Comparison of ENCODE assay signal across 6 cellular contexts in genomic region chr2:205976934-205977659, GRCh38.
DNase-seq lines count a peak whose midpoint lies in the region; ATAC-seq and TF ChIP-seq lines count a peak whose summit lies in the region.
"Not testable (repeated sequence)": the region's sequence is repeated elsewhere in the genome, so short reads cannot be mapped to it uniquely, and the experiment has no call there.

No MANE protein-coding gene starts in this region.

- not testable (repeated sequence) for H3K18ac ChIP-seq in H9 (ENCODE audit: insufficient read length, low read depth, low read length); mesenchymal stem cell (ENCODE audit: low read depth in 1 of 2, low read length in 2 of 2)

- not testable (repeated sequence) for H3K23me2 ChIP-seq in H9 (ENCODE audit: insufficient read length, low read depth, low read length, poor library complexity, severe bottlenecking)

- not testable (repeated sequence) for H3K9ac ChIP-seq in H9 (ENCODE audit: extremely low read depth, insufficient read length, low read length); mesenchymal stem cell (ENCODE audit: low read length)

- not testable (repeated sequence) for H4K5ac ChIP-seq in H9 (ENCODE audit: insufficient read length, low read depth, low read length)

- not testable (repeated sequence) for H3K79me1 ChIP-seq in H9 (ENCODE audit: insufficient read depth, low read depth, low read length, poor library complexity, severe bottlenecking); mesenchymal stem cell (replicated peaks; ENCODE audit: low read length, poor library complexity, severe bottlenecking)

- H3K27ac Mint-ChIP-seq in Caco-2 (ENCODE audit: unreplicated experiment), result peak overlapping the region; percentile 83
- H3K27ac Mint-ChIP-seq in H9; activated CD8-positive, alpha-beta memory T cell treated with anti-CD3 and anti-CD28 coated beads, Interleukin-2, amount 10 ng/mL, durations not matched to agents 7 days and 5 days: not testable (repeated sequence)

- not testable (repeated sequence) for H2BK5ac ChIP-seq in H9 (ENCODE audit: insufficient read length, low read length); mesenchymal stem cell (ENCODE audit: low read depth, low read length, poor library complexity, severe bottlenecking)

- not testable (repeated sequence) for H3K23ac ChIP-seq in H9 (ENCODE audit: insufficient read length, low read depth, low read length); mesenchymal stem cell (ENCODE audit: low read length in 2 of 2)

- H2BK20ac ChIP-seq in H9 (ENCODE audit: low read depth, low read length, poor library complexity, severe bottlenecking), result not testable (repeated sequence)

- H3K27me3 Mint-ChIP-seq in Caco-2 (ENCODE audit: insufficient read depth, unreplicated experiment); H9 (ENCODE audit: low read depth); activated CD8-positive, alpha-beta memory T cell treated with anti-CD3 and anti-CD28 coated beads, Interleukin-2, amount 10 ng/mL, durations not matched to agents 7 days and 5 days: not testable (repeated sequence)

- H4K91ac ChIP-seq in H9 (ENCODE audit: insufficient read length, low read depth, low read length), result not testable (repeated sequence)
- peak overlapping the region; percentile 39 for H4K91ac ChIP-seq in mesenchymal stem cell (ENCODE audit: low read length)

- TF ChIP-seq EP300 in esophagus muscularis mucosa (IDR thresholded peaks at IDR 0.05); stomach (IDR thresholded peaks at IDR 0.05): not testable (repeated sequence)

- intact Hi-C loops in Caco-2 (cut with micrococcal nuclease; ENCODE audit: unreplicated experiment), result loop anchor here (5.0 kb wide), 1 partner anchor 105 kb away; no protein-coding TSS in a partner anchor
- intact Hi-C loops in esophagus muscularis mucosa (cut with DNase I); stomach (cut with DNase I; ENCODE audit: low total_unique reads): not testable (repeated sequence)

- not testable (repeated sequence) for H3K4me3 Mint-ChIP-seq in Caco-2 (ENCODE audit: unreplicated experiment); H9; activated CD8-positive, alpha-beta memory T cell treated with anti-CD3 and anti-CD28 coated beads, Interleukin-2, amount 10 ng/mL, durations not matched to agents 7 days and 5 days

- POLR2A ChIA-PET in Caco-2 (lab: Charles Lee), result not testable (repeated sequence)

- H3K4ac ChIP-seq in H9 (ENCODE audit: low read depth, low read length); mesenchymal stem cell (ENCODE audit: low read depth in 1 of 2, low read length in 2 of 2): not testable (repeated sequence)

- not testable (repeated sequence) for H3K4me2 ChIP-seq in H9 (ENCODE audit: insufficient read depth, insufficient read length, low read length); mesenchymal stem cell (ENCODE audit: low read length, poor library complexity, severe bottlenecking)

- H3K27me3 ChIP-seq in Caco-2 (replicated peaks; ENCODE audit: control insufficient read depth, insufficient read depth, low read length); H9 (ENCODE audit: insufficient read depth, low read length); esophagus muscularis mucosa; mesenchymal stem cell (ENCODE audit: control insufficient read depth in 1 of 2, insufficient read depth in 1 of 2, low read length in 2 of 2); stomach: not testable (repeated sequence)

- CTCF ChIA-PET in Caco-2 (lab: Charles Lee); activated CD8-positive, alpha-beta memory T cell treated with anti-CD3 and anti-CD28 coated beads, Interleukin-2, amount 10 ng/mL, durations not matched to agents 7 days and 5 days (lab: Charles Lee): not testable (repeated sequence)

- H2BK15ac ChIP-seq in H9 (ENCODE audit: low read depth, low read length); mesenchymal stem cell (ENCODE audit: low read depth, poor library complexity, severe bottlenecking): not testable (repeated sequence)

- not testable (repeated sequence) for BruUV-seq in Caco-2 (replicated peaks; lab: Mats Ljungman, UMichigan)

- H3K27ac ChIP-seq in H9 (ENCODE audit: insufficient read length, low read depth, low read length); esophagus muscularis mucosa (replicated peaks in 1 of 4); mesenchymal stem cell (ENCODE audit: low read length, poor library complexity, severe bottlenecking): not testable (repeated sequence)
- peak overlapping the region in 3 of 5 donors; percentile 83 to 90 (median 86) for H3K27ac ChIP-seq in stomach

- not testable (repeated sequence) for H3K14ac ChIP-seq in H9 (ENCODE audit: insufficient read depth, low read length); mesenchymal stem cell (ENCODE audit: low read length in 2 of 2)

- H3K4me1 Mint-ChIP-seq in Caco-2 (ENCODE audit: low read depth, unreplicated experiment), result peaks cover 13% of the 10 kb centered on the region
- not testable (repeated sequence) for H3K4me1 Mint-ChIP-seq in H9; activated CD8-positive, alpha-beta memory T cell treated with anti-CD3 and anti-CD28 coated beads, Interleukin-2, amount 10 ng/mL, durations not matched to agents 7 days and 5 days

- H2BK120ac ChIP-seq in H9 (ENCODE audit: low read depth, low read length, poor library complexity, severe bottlenecking); mesenchymal stem cell (ENCODE audit: low read depth, low read length): not testable (repeated sequence)

- peaks cover 25% of the 10 kb centered on the region for H3K9me3 Mint-ChIP-seq in Caco-2 (ENCODE audit: unreplicated experiment)
- not testable (repeated sequence) for H3K9me3 Mint-ChIP-seq in H9; activated CD8-positive, alpha-beta memory T cell treated with anti-CD3 and anti-CD28 coated beads, Interleukin-2, amount 10 ng/mL, durations not matched to agents 7 days and 5 days (ENCODE audit: low read depth)

- not testable (repeated sequence) for H3T11ph ChIP-seq in H9 (ENCODE audit: low read length)

- WGBS in H9 (ENCODE audit: extremely low coverage, insufficient read length, low lambda C conversion rate), result no CpG with 5 or more reads among the region's 39 CpGs
- WGBS in esophagus muscularis mucosa, result 94% methylated on average over 17 of the region's 39 CpGs
- 90% methylated on average over 39 of the region's 39 CpGs for WGBS in mesenchymal stem cell
- WGBS in stomach, 5 donors, result 95 to 98% (median 98%) methylated on average over 21 to 39 of the region's 39 CpGs

- H3K4me3 ChIP-seq in Caco-2 (ENCODE audit: low read depth, low read length); esophagus muscularis mucosa; stomach: not testable (repeated sequence)
- peak overlapping the region in 1 of 2 experiments; percentile 33 for H3K4me3 ChIP-seq in mesenchymal stem cell (ENCODE audit: insufficient read depth in 1 of 2, low read depth in 1 of 2, low read length in 2 of 2)

- not testable (repeated sequence) for TF ChIP-seq CTCF in Caco-2 (IDR thresholded peaks at IDR 0.05; ENCODE audit: insufficient read depth in 1 of 2, low read depth in 1 of 2, low read length in 1 of 2, severe bottlenecking in 1 of 2, unreplicated experiment in 1 of 2); H9 (conservative IDR thresholded peaks at IDR 0.05); esophagus muscularis mucosa (IDR thresholded peaks at IDR 0.05); stomach (IDR thresholded peaks at IDR 0.05)

- H4K20me1 ChIP-seq in H9 (ENCODE audit: control insufficient read depth, insufficient read depth, insufficient read length), result not testable (repeated sequence)

- not testable (repeated sequence) for H3K79me2 ChIP-seq in H9 (ENCODE audit: insufficient read depth, low read length)

- H3K36me3 ChIP-seq in Caco-2 (ENCODE audit: control insufficient read depth, insufficient read depth, low read length); esophagus muscularis mucosa; mesenchymal stem cell (ENCODE audit: control insufficient read depth in 1 of 2, insufficient read depth in 2 of 2, low read depth in 1 of 2, low read length in 2 of 2); stomach: not testable (repeated sequence)

- not testable (repeated sequence) for H2BK12ac ChIP-seq in H9 (ENCODE audit: insufficient read length, low read depth, low read length); mesenchymal stem cell (ENCODE audit: low read length in 2 of 2)

- not testable (repeated sequence) for H2AK5ac ChIP-seq in H9 (ENCODE audit: insufficient read length, low read length); mesenchymal stem cell (ENCODE audit: low read length, severe bottlenecking)

- TF ChIP-seq POLR2A in esophagus muscularis mucosa (IDR thresholded peaks at IDR 0.05; ENCODE audit: low read depth); stomach (IDR thresholded peaks at IDR 0.05): not testable (repeated sequence)

- H3K4me1 ChIP-seq in Caco-2, result peaks cover 36% of the 10 kb centered on the region
- H3K4me1 ChIP-seq in H9 (ENCODE audit: insufficient read depth, low read length); esophagus muscularis mucosa; mesenchymal stem cell (ENCODE audit: control insufficient read depth, insufficient read depth, low read depth, low read length): not testable (repeated sequence)
- peaks cover 11 to 37% (median 18%) of the 10 kb centered on the region in 4 donors for H3K4me1 ChIP-seq in stomach

- H3K36me3 Mint-ChIP-seq in Caco-2 (ENCODE audit: insufficient read depth, unreplicated experiment); H9 (ENCODE audit: insufficient read depth in 1 of 3, low read depth in 3 of 3); activated CD8-positive, alpha-beta memory T cell treated with anti-CD3 and anti-CD28 coated beads, Interleukin-2, amount 10 ng/mL, durations not matched to agents 7 days and 5 days: not testable (repeated sequence)

- not testable (repeated sequence) for H2AFZ ChIP-seq in H9 (ENCODE audit: low read length); mesenchymal stem cell (ENCODE audit: low read depth, low read length)

- DNase-seq in Caco-2, mesenchymal stem cell, stomach: not testable (repeated sequence)
- DNase-seq in H9, result peak; percentile 42
- peak; percentile 34 for DNase-seq in activated CD8-positive, alpha-beta memory T cell treated with anti-CD3 and anti-CD28 coated beads, Interleukin-2, amount 10 ng/mL, durations not matched to agents 7 days and 5 days
- peak; percentile 78 for DNase-seq in esophagus muscularis mucosa (ENCODE audit: extremely low spot score)

- H4K8ac ChIP-seq in H9 (replicated peaks; ENCODE audit: insufficient read length, low read depth, low read length); mesenchymal stem cell (ENCODE audit: low read length): not testable (repeated sequence)

- not testable (repeated sequence) for ATAC-seq in activated CD8-positive, alpha-beta memory T cell treated with anti-CD3 and anti-CD28 coated beads, Interleukin-2, amount 10 ng/mL, durations not matched to agents 7 days and 5 days

- peaks cover 14% of the 10 kb centered on the region; the same call in 1 of the 2 replicates for H3K9me3 ChIP-seq in Caco-2
- H3K9me3 ChIP-seq in H9 (ENCODE audit: control insufficient read depth, low read depth, low read length); esophagus muscularis mucosa; mesenchymal stem cell (ENCODE audit: control insufficient read depth, low read length); stomach: not testable (repeated sequence)

- H3K56ac ChIP-seq in H9 (ENCODE audit: insufficient read length, low read depth, low read length), result not testable (repeated sequence)
